1 cellular context compared by ENCODE assay signal in the genomic region with DNA sequence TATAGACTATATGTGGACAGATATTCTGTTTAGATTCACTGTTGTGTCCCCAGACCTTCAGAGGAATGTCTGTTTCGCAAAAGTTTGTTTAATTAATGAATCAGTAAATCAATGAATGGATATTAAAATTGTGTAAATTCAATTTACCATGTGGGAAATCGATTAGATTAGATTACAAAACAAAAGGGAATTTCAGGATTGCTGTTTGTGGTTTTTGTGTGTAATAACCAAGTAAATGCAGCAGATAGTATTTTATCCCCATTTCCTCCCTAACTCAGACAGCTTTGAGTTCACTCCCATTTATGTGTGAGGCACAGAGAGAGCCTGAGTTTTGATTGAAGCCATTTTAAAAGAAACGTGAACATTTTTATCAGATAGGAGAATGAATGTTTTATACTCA.
TF ChIP-seq lines count a peak whose summit lies in the region.

No MANE protein-coding gene starts in this region.

TF ChIP-seq in SK-N-SH, 30 proteins besides CTCF, POLR2A, EP300 and RAD21:
- no peak for TF ChIP-seq POLR2AphosphoS5 (IDR thresholded peaks at IDR 0.05; ENCODE audit: low read depth, low read length)
- TF ChIP-seq YY1 (IDR thresholded peaks at IDR 0.05; ENCODE audit: low read depth): no peak
- TF ChIP-seq MEF2A (IDR thresholded peaks at IDR 0.05; ENCODE audit: borderline replicate concordance, low read depth): no peak
- no peak for TF ChIP-seq JUND (IDR thresholded peaks at IDR 0.05)
- TF ChIP-seq MXI1 (IDR thresholded peaks at IDR 0.05; ENCODE audit: low read depth, low read length): no peak
- TF ChIP-seq FOSL2 (IDR thresholded peaks at IDR 0.05; ENCODE audit: borderline replicate concordance, low read depth): no peak
- no peak for TF ChIP-seq TCF12 (IDR thresholded peaks at IDR 0.05)
- TF ChIP-seq TAF1 (IDR thresholded peaks at IDR 0.05; ENCODE audit: borderline replicate concordance, low read depth, low read length): no peak
- TF ChIP-seq FOXM1 (IDR thresholded peaks at IDR 0.05; ENCODE audit: low read depth): no peak
- no peak for TF ChIP-seq TEAD4 (IDR thresholded peaks at IDR 0.05; ENCODE audit: borderline replicate concordance, insufficient read depth)
- TF ChIP-seq, protein P1, sequence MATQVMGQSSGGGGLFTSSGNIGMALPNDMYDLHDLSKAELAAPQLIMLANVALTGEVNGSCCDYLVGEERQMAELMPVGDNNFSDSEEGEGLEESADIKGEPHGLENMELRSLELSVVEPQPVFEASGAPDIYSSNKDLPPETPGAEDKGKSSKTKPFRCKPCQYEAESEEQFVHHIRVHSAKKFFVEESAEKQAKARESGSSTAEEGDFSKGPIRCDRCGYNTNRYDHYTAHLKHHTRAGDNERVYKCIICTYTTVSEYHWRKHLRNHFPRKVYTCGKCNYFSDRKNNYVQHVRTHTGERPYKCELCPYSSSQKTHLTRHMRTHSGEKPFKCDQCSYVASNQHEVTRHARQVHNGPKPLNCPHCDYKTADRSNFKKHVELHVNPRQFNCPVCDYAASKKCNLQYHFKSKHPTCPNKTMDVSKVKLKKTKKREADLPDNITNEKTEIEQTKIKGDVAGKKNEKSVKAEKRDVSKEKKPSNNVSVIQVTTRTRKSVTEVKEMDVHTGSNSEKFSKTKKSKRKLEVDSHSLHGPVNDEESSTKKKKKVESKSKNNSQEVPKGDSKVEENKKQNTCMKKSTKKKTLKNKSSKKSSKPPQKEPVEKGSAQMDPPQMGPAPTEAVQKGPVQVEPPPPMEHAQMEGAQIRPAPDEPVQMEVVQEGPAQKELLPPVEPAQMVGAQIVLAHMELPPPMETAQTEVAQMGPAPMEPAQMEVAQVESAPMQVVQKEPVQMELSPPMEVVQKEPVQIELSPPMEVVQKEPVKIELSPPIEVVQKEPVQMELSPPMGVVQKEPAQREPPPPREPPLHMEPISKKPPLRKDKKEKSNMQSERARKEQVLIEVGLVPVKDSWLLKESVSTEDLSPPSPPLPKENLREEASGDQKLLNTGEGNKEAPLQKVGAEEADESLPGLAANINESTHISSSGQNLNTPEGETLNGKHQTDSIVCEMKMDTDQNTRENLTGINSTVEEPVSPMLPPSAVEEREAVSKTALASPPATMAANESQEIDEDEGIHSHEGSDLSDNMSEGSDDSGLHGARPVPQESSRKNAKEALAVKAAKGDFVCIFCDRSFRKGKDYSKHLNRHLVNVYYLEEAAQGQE (IDR thresholded peaks at IDR 0.05; ENCODE audit: low read depth, low read length): no peak
- no peak for TF ChIP-seq SIN3A (IDR thresholded peaks at IDR 0.05; ENCODE audit: borderline replicate concordance, low read depth, low read length)
- no peak for TF ChIP-seq GATA2 (CRISPR knock-in tag; IDR thresholded peaks at IDR 0.05)
- TF ChIP-seq, protein P2, sequence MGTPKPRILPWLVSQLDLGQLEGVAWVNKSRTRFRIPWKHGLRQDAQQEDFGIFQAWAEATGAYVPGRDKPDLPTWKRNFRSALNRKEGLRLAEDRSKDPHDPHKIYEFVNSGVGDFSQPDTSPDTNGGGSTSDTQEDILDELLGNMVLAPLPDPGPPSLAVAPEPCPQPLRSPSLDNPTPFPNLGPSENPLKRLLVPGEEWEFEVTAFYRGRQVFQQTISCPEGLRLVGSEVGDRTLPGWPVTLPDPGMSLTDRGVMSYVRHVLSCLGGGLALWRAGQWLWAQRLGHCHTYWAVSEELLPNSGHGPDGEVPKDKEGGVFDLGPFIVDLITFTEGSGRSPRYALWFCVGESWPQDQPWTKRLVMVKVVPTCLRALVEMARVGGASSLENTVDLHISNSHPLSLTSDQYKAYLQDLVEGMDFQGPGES (IDR thresholded peaks at IDR 0.05; ENCODE audit: low read depth, low read length): no peak
